1 cellular context compared by ENCODE assay signal in genomic region chr7:135170223-135170997, GRCh38.
A peak's percentile ranks its signal among the peaks of the same experiment; 100 is the strongest.
TF ChIP-seq lines count a peak whose summit lies in the region.

Gene CYREN, minus strand, starts transcription at chr7:135170707. Its CDS starts 1,785 bp downstream, at chr7:135168922.

TF ChIP-seq in K562, 482 proteins besides CTCF, POLR2A, EP300 and RAD21 (continued from another document and continues in another):
- TF ChIP-seq, protein P1, sequence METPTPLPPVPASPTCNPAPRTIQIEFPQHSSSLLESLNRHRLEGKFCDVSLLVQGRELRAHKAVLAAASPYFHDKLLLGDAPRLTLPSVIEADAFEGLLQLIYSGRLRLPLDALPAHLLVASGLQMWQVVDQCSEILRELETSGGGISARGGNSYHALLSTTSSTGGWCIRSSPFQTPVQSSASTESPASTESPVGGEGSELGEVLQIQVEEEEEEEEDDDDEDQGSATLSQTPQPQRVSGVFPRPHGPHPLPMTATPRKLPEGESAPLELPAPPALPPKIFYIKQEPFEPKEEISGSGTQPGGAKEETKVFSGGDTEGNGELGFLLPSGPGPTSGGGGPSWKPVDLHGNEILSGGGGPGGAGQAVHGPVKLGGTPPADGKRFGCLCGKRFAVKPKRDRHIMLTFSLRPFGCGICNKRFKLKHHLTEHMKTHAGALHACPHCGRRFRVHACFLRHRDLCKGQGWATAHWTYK (CRISPR knock-in tag; IDR thresholded peaks at IDR 0.05), result peak; percentile 82; the same call in 1 of the 2 replicates
- peak; percentile 99 for TF ChIP-seq RBBP5 (IDR thresholded peaks at IDR 0.05; ENCODE audit: borderline replicate concordance, insufficient read depth, low read length, poor library complexity, severe bottlenecking)
- TF ChIP-seq, protein P2, sequence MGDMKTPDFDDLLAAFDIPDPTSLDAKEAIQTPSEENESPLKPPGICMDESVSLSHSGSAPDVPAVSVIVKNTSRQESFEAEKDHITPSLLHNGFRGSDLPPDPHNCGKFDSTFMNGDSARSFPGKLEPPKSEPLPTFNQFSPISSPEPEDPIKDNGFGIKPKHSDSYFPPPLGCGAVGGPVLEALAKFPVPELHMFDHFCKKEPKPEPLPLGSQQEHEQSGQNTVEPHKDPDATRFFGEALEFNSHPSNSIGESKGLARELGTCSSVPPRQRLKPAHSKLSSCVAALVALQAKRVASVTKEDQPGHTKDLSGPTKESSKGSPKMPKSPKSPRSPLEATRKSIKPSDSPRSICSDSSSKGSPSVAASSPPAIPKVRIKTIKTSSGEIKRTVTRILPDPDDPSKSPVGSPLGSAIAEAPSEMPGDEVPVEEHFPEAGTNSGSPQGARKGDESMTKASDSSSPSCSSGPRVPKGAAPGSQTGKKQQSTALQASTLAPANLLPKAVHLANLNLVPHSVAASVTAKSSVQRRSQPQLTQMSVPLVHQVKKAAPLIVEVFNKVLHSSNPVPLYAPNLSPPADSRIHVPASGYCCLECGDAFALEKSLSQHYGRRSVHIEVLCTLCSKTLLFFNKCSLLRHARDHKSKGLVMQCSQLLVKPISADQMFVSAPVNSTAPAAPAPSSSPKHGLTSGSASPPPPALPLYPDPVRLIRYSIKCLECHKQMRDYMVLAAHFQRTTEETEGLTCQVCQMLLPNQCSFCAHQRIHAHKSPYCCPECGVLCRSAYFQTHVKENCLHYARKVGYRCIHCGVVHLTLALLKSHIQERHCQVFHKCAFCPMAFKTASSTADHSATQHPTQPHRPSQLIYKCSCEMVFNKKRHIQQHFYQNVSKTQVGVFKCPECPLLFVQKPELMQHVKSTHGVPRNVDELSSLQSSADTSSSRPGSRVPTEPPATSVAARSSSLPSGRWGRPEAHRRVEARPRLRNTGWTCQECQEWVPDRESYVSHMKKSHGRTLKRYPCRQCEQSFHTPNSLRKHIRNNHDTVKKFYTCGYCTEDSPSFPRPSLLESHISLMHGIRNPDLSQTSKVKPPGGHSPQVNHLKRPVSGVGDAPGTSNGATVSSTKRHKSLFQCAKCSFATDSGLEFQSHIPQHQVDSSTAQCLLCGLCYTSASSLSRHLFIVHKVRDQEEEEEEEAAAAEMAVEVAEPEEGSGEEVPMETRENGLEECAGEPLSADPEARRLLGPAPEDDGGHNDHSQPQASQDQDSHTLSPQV (IDR thresholded peaks at IDR 0.05), result peak; percentile 85
- peak; percentile 27; the same call in 1 of the 2 replicates for TF ChIP-seq ZNF384 (IDR thresholded peaks at IDR 0.05; ENCODE audit: low read depth, low read length)
- TF ChIP-seq PBX2 (CRISPR knock-in tag; IDR thresholded peaks at IDR 0.05; ENCODE audit: low read depth), result peak; percentile 7; the same call in 1 of the 2 replicates
- no peak for TF ChIP-seq PBX2 (tag; conservative IDR thresholded peaks at IDR 0.05; ENCODE audit: low read depth)
- TF ChIP-seq, protein P3, sequence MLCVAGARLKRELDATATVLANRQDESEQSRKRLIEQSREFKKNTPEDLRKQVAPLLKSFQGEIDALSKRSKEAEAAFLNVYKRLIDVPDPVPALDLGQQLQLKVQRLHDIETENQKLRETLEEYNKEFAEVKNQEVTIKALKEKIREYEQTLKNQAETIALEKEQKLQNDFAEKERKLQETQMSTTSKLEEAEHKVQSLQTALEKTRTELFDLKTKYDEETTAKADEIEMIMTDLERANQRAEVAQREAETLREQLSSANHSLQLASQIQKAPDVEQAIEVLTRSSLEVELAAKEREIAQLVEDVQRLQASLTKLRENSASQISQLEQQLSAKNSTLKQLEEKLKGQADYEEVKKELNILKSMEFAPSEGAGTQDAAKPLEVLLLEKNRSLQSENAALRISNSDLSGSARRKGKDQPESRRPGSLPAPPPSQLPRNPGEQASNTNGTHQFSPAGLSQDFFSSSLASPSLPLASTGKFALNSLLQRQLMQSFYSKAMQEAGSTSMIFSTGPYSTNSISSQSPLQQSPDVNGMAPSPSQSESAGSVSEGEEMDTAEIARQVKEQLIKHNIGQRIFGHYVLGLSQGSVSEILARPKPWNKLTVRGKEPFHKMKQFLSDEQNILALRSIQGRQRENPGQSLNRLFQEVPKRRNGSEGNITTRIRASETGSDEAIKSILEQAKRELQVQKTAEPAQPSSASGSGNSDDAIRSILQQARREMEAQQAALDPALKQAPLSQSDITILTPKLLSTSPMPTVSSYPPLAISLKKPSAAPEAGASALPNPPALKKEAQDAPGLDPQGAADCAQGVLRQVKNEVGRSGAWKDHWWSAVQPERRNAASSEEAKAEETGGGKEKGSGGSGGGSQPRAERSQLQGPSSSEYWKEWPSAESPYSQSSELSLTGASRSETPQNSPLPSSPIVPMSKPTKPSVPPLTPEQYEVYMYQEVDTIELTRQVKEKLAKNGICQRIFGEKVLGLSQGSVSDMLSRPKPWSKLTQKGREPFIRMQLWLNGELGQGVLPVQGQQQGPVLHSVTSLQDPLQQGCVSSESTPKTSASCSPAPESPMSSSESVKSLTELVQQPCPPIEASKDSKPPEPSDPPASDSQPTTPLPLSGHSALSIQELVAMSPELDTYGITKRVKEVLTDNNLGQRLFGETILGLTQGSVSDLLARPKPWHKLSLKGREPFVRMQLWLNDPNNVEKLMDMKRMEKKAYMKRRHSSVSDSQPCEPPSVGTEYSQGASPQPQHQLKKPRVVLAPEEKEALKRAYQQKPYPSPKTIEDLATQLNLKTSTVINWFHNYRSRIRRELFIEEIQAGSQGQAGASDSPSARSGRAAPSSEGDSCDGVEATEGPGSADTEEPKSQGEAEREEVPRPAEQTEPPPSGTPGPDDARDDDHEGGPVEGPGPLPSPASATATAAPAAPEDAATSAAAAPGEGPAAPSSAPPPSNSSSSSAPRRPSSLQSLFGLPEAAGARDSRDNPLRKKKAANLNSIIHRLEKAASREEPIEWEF (CRISPR knock-in tag; IDR thresholded peaks at IDR 0.05), result no peak
- TF ChIP-seq U2AF2 (optimal IDR thresholded peaks at IDR 0.05; ENCODE audit: low read depth, low read length), result no peak
- TF ChIP-seq TEAD2 (tag; IDR thresholded peaks at IDR 0.05), result 0 out of 2 replicates have a peak, but pooled peaks have one; percentile 17
- no peak for TF ChIP-seq ZNF124 (CRISPR knock-in tag; IDR thresholded peaks at IDR 0.05)
- TF ChIP-seq ZNF280A (IDR thresholded peaks at IDR 0.05; ENCODE audit: low read depth, partially characterized antibody), result no peak
- TF ChIP-seq TAL1 (IDR thresholded peaks at IDR 0.05), result 0 out of 2 replicates have a peak, but pooled peaks have one; percentile 5
- TF ChIP-seq ZSCAN32 (CRISPR knock-in tag; IDR thresholded peaks at IDR 0.05), result no peak
- no peak for TF ChIP-seq PYGO2 (tag; IDR thresholded peaks at IDR 0.05)
- TF ChIP-seq FIP1L1 (IDR thresholded peaks at IDR 0.05; ENCODE audit: low read depth, low read length, poor library complexity, severe bottlenecking), result peak; percentile 97
- TF ChIP-seq ELK1 (CRISPR knock-in tag; IDR thresholded peaks at IDR 0.05), result no peak; the same call in 1 of the 2 replicates
- no peak for TF ChIP-seq MYBL2 (IDR thresholded peaks at IDR 0.05; ENCODE audit: low read depth)
- TF ChIP-seq MYBL2 (CRISPR knock-in tag; IDR thresholded peaks at IDR 0.05; ENCODE audit: borderline replicate concordance), result no peak
- peak; percentile 84 for TF ChIP-seq ZNF830 (CRISPR knock-in tag; IDR thresholded peaks at IDR 0.05)
- TF ChIP-seq KLF13 (tag; IDR thresholded peaks at IDR 0.05; ENCODE audit: borderline replicate concordance, low read depth), result no peak
- TF ChIP-seq SMAD2 (IDR thresholded peaks at IDR 0.05; ENCODE audit: low read depth, low read length), result no peak
- no peak for TF ChIP-seq MAFF (IDR thresholded peaks at IDR 0.05; ENCODE audit: low read length)
- TF ChIP-seq TRIM28 (IDR thresholded peaks at IDR 0.05), result peak; percentile 74
- peak; percentile 52 for TF ChIP-seq TEAD4 (IDR thresholded peaks at IDR 0.05; ENCODE audit: low read length)
- TF ChIP-seq TEAD4 (CRISPR knock-in tag; IDR thresholded peaks at IDR 0.05; ENCODE audit: borderline replicate concordance), result peak; percentile 92
- TF ChIP-seq FOXA3 (CRISPR knock-in tag; conservative IDR thresholded peaks at IDR 0.05 in 1 of 2, IDR thresholded peaks at IDR 0.05 in 1 of 2), result peak in 1 of 2 experiments; percentile 86; a peak in 2 of 4 replicates
- TF ChIP-seq ZBTB17 (CRISPR knock-in tag; IDR thresholded peaks at IDR 0.05), result no peak; the same call in none of the 2 replicates
- 0 out of 2 replicates have a peak, but pooled peaks have one; percentile 17 for TF ChIP-seq ZNF175 (CRISPR knock-in tag; IDR thresholded peaks at IDR 0.05; ENCODE audit: low read depth)
- TF ChIP-seq, protein P4, sequence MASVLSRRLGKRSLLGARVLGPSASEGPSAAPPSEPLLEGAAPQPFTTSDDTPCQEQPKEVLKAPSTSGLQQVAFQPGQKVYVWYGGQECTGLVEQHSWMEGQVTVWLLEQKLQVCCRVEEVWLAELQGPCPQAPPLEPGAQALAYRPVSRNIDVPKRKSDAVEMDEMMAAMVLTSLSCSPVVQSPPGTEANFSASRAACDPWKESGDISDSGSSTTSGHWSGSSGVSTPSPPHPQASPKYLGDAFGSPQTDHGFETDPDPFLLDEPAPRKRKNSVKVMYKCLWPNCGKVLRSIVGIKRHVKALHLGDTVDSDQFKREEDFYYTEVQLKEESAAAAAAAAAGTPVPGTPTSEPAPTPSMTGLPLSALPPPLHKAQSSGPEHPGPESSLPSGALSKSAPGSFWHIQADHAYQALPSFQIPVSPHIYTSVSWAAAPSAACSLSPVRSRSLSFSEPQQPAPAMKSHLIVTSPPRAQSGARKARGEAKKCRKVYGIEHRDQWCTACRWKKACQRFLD (CRISPR knock-in tag; IDR thresholded peaks at IDR 0.05), result peak; percentile 93
- TF ChIP-seq HNRNPUL1 (IDR thresholded peaks at IDR 0.05; ENCODE audit: low read length), result no peak
- no peak for TF ChIP-seq GABPB2 (CRISPR knock-in tag; conservative IDR thresholded peaks at IDR 0.05)
- peak; percentile 87 for TF ChIP-seq ERF (CRISPR knock-in tag; IDR thresholded peaks at IDR 0.05)
- TF ChIP-seq PHTF2 (CRISPR knock-in tag; IDR thresholded peaks at IDR 0.05), result no peak
- TF ChIP-seq RBM17 (IDR thresholded peaks at IDR 0.05; ENCODE audit: borderline replicate concordance, low read depth, low read length), result no peak
- no peak for TF ChIP-seq ASH1L (IDR thresholded peaks at IDR 0.05; ENCODE audit: borderline replicate concordance, low read depth, partially characterized antibody)
- peak; percentile 39 to 85; a peak in 3 of 4 replicates for TF ChIP-seq RCOR1 (IDR thresholded peaks at IDR 0.05; ENCODE audit: borderline replicate concordance in 1 of 2, low read depth in 2 of 2, low read length in 2 of 2)
- no peak for TF ChIP-seq MEF2A (IDR thresholded peaks at IDR 0.05; ENCODE audit: control insufficient read depth, low read depth, low read length)
- TF ChIP-seq, protein P5, sequence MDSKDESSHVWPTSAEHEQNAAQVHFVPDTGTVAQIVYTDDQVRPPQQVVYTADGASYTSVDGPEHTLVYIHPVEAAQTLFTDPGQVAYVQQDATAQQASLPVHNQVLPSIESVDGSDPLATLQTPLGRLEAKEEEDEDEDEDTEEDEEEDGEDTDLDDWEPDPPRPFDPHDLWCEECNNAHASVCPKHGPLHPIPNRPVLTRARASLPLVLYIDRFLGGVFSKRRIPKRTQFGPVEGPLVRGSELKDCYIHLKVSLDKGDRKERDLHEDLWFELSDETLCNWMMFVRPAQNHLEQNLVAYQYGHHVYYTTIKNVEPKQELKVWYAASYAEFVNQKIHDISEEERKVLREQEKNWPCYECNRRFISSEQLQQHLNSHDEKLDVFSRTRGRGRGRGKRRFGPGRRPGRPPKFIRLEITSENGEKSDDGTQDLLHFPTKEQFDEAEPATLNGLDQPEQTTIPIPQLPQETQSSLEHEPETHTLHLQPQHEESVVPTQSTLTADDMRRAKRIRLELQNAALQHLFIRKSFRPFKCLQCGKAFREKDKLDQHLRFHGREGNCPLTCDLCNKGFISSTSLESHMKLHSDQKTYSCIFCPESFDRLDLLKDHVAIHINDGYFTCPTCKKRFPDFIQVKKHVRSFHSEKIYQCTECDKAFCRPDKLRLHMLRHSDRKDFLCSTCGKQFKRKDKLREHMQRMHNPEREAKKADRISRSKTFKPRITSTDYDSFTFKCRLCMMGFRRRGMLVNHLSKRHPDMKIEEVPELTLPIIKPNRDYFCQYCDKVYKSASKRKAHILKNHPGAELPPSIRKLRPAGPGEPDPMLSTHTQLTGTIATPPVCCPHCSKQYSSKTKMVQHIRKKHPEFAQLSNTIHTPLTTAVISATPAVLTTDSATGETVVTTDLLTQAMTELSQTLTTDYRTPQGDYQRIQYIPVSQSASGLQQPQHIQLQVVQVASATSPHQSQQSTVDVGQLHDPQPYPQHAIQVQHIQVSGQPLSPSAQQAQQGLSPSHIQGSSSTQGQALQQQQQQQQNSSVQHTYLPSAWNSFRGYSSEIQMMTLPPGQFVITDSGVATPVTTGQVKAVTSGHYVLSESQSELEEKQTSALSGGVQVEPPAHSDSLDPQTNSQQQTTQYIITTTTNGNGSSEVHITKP (IDR thresholded peaks at IDR 0.05; ENCODE audit: partially characterized antibody), result peak; percentile 95
